19 cellular contexts compared by ENCODE assay signal in the genomic region with DNA sequence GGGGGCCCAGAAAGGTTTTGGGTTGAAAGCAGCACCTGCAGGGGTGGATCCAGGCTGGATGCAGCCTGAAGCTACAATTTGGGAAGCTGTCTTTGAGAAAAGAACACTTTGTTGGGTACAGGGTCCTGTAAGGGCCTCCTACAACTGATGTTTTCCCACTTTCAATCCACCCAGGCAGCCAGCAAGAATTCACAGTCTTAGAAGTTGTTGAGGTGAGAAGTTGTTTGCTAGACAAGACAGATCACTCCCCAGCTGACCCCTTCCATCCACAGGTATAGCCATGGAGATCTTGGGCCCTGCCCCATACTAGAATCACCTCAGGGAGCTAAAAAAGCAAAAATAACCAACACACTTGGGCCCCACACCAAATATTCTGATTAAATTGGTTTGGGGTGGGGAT.
"Had no signal": no experiment of that assay in that cellular context is flagged by ENCODE, and none has a peak within 500 bp of the region (broad histone marks: within the 10 kb centered on the region; RNA-seq: fewer than 3 reads in every experiment).

No MANE protein-coding gene starts in this region.

- DNase-seq: activated CD4-positive, alpha-beta T cell treated with anti-CD3 and anti-CD28 coated beads, Interleukin-2, amount 10 ng/mL, durations not matched to agents 24 days and 14 days; activated T-cell treated with anti-CD3 and anti-CD28 coated beads, Interleukin-2, amount 50 U/mL, for 1 hour; amniotic stem cell; central memory CD4-positive, alpha-beta T cell; colonic mucosa; effector CD4-positive, alpha-beta T cell; foreskin melanocyte; head of caudate nucleus; left cardiac atrium; nucleus accumbens; stimulated activated CD4-positive, alpha-beta T cell treated with anti-CD3 and anti-CD28 coated beads, Interleukin-4, amount 100 ng/mL, for 24 hours; stimulated activated naive CD4-positive, alpha-beta T cell treated with Interleukin-2 at 50 U/mL for 16 hours had no signal

- H3K4me1 Mint-ChIP-seq: WTC11 had no signal

- H3K27ac Mint-ChIP-seq: natural killer cell treated with Interleukin-12 subunit alpha and Interleukin-12 subunit beta and Interleukin-15 and Interleukin-18, amount 100 ng/mL, for 72 hours; type B pancreatic cell; WTC11 had no signal

- H3K27me3 Mint-ChIP-seq: activated CD4-positive, alpha-beta T cell treated with anti-CD3 and anti-CD28 coated beads, Interleukin-2, amount 10 ng/mL, durations not matched to agents 24 days and 14 days; activated naive CD4-positive, alpha-beta T cell treated with anti-CD3 and anti-CD28 coated beads, Interleukin-2, amount 50 U/mL, for 24 hours; natural killer cell treated with Interleukin-12 subunit alpha and Interleukin-12 subunit beta and Interleukin-15 and Interleukin-18, amount 100 ng/mL, for 72 hours; type B pancreatic cell had no signal

- H3K4me3 Mint-ChIP-seq: activated CD4-positive, alpha-beta T cell treated with anti-CD3 and anti-CD28 coated beads, Interleukin-2, amount 10 ng/mL, durations not matched to agents 24 days and 14 days; activated naive CD4-positive, alpha-beta T cell treated with anti-CD3 and anti-CD28 coated beads, Interleukin-2, amount 50 U/mL, for 24 hours; natural killer cell treated with Interleukin-12 subunit alpha and Interleukin-12 subunit beta and Interleukin-15 and Interleukin-18, amount 100 ng/mL, for 72 hours; type B pancreatic cell; WTC11 had no signal

- H3K36me3 Mint-ChIP-seq: activated naive CD4-positive, alpha-beta T cell treated with anti-CD3 and anti-CD28 coated beads, Interleukin-2, amount 50 U/mL, for 24 hours; natural killer cell treated with Interleukin-12 subunit alpha and Interleukin-12 subunit beta and Interleukin-15 and Interleukin-18, amount 100 ng/mL, for 72 hours; type B pancreatic cell; WTC11 had no signal

- H3K4me3 ChIP-seq: colonic mucosa, lung, right atrium auricular region, skin epidermis had no signal

- H3K36me3 ChIP-seq: colonic mucosa, right atrium auricular region had no signal

- H3K27ac ChIP-seq: colonic mucosa had no signal

- H3K9me3 Mint-ChIP-seq: activated CD4-positive, alpha-beta T cell treated with anti-CD3 and anti-CD28 coated beads, Interleukin-2, amount 10 ng/mL, durations not matched to agents 24 days and 14 days; activated naive CD4-positive, alpha-beta T cell treated with anti-CD3 and anti-CD28 coated beads, Interleukin-2, amount 50 U/mL, for 24 hours; natural killer cell treated with Interleukin-12 subunit alpha and Interleukin-12 subunit beta and Interleukin-15 and Interleukin-18, amount 100 ng/mL, for 72 hours; type B pancreatic cell; WTC11 had no signal

- H3K9me3 ChIP-seq: colonic mucosa, right atrium auricular region had no signal

- H3K4me1 ChIP-seq: colonic mucosa had no signal

- H3K27me3 ChIP-seq: colonic mucosa, right atrium auricular region had no signal

- ATAC-seq: natural killer cell treated with Interleukin-12 subunit alpha and Interleukin-12 subunit beta and Interleukin-15 and Interleukin-18, amount 100 ng/mL, for 72 hours; WTC11 had no signal
